In genomic region chr7:143321734-143322133, GRCh38 we compare ENCODE assay signal across 10 cellular contexts. TPM values are rescaled to one million over a fixed set of nuclear protein-coding genes. Genes with fewer than 3 reads are reported as not detected.
DNase-seq lines count a peak whose midpoint lies in the region; ATAC-seq and TF ChIP-seq lines count a peak whose summit lies in the region.
"Had no signal": no experiment of that assay in that cellular context is flagged by ENCODE, and none has a peak within 500 bp of the region (broad histone marks: within the 10 kb centered on the region; RNA-seq: fewer than 3 reads in every experiment).

No MANE protein-coding gene starts in this region.

- H3K27me3 ChIP-seq in left lung = no peaks in the 10 kb centered on the region
- no peaks in the 10 kb centered on the region for H3K27me3 ChIP-seq in Karpas-422 (ENCODE audit: low read length)

- H3K9ac ChIP-seq in Karpas-422 (ENCODE audit: low read length) = no peak overlapping the region

- H2AFZ ChIP-seq in Karpas-422 (ENCODE audit: low read length) = no peak overlapping the region

- peak; percentile 43 for DNase-seq in GM03348 (ENCODE audit: low spot score)
- DNase-seq in left lung = peak in 1 of 2 donors; percentile 57
- DNase-seq in NCI-H1092 (lab: John Stamatoyannopoulos, UW) = no peak
- no peak for DNase-seq in Karpas-422
- DNase-seq: activated effector memory CD4-positive, alpha-beta T cell treated with Interleukin-2 at 50 U/mL for 16 hours; mammary epithelial cell; NCI-H2171 had no signal

- no peak overlapping the region for H3K4me3 ChIP-seq in left lung
- H3K4me3 ChIP-seq in Karpas-422 (ENCODE audit: low read length) = no peak overlapping the region

- no peak overlapping the region for H3K27ac ChIP-seq in left lung
- no peak overlapping the region for H3K27ac ChIP-seq in Karpas-422 (ENCODE audit: low read length)

- TF ChIP-seq CTCF in left lung (IDR thresholded peaks at IDR 0.05) = no peak

- H3K4me1 ChIP-seq in left lung (no peaks in the 10 kb centered on the region), Karpas-422 (ENCODE audit: low read length) (peaks cover 4% of the 10 kb centered on the region)

- no peaks in the 10 kb centered on the region for H4K20me1 ChIP-seq in Karpas-422 (ENCODE audit: insufficient read depth, low read depth, low read length)

- H3K4me2 ChIP-seq in Karpas-422 (ENCODE audit: low read depth, low read length, poor library complexity, severe bottlenecking) = no peak overlapping the region

- no peaks in the 10 kb centered on the region for H3K9me2 ChIP-seq in Karpas-422 (replicated peaks; ENCODE audit: insufficient read depth, low read length)

- intact Hi-C loops in left lung (cut with DNase I) = no loop called here

- H3K9me3 ChIP-seq in left lung = no peaks in the 10 kb centered on the region
- no peaks in the 10 kb centered on the region for H3K9me3 ChIP-seq in Karpas-422 (ENCODE audit: low read length)

- H3K79me2 ChIP-seq in Karpas-422 (ENCODE audit: low read length) = no peaks in the 10 kb centered on the region

- H3K36me3 ChIP-seq in left lung = no peaks in the 10 kb centered on the region
- no peaks in the 10 kb centered on the region for H3K36me3 ChIP-seq in Karpas-422 (ENCODE audit: insufficient read depth, low read length)

- ATAC-seq in SK-N-SH treated with all-trans-retinoic acid at 6 μM for 48 hours (peak; percentile 75), left lung (peak; percentile 73), HG02678 (IDR thresholded peaks at IDR 0.05; ENCODE audit: unreplicated experiment) (no peak)

TF ChIP-seq in SK-N-SH treated with all-trans-retinoic acid at 6 μM for 48 hours, 23 proteins besides CTCF, POLR2A, EP300 and RAD21:
- TF ChIP-seq BACH2 (CRISPR knock-in tag; IDR thresholded peaks at IDR 0.05; ENCODE audit: borderline replicate concordance) = no peak
- TF ChIP-seq TCF4 (CRISPR knock-in tag; IDR thresholded peaks at IDR 0.05; ENCODE audit: borderline replicate concordance) = no peak
- TF ChIP-seq ZNF70 (CRISPR knock-in tag; IDR thresholded peaks at IDR 0.05) = no peak
- no peak for TF ChIP-seq GLIS3 (CRISPR knock-in tag; IDR thresholded peaks at IDR 0.05)
- TF ChIP-seq PATZ1 (CRISPR knock-in tag; IDR thresholded peaks at IDR 0.05; ENCODE audit: borderline replicate concordance) = no peak
- TF ChIP-seq ZFP30 (CRISPR knock-in tag; IDR thresholded peaks at IDR 0.05) = no peak
- no peak for TF ChIP-seq PPARA (CRISPR knock-in tag; IDR thresholded peaks at IDR 0.05; ENCODE audit: borderline replicate concordance)
- TF ChIP-seq POU6F1 (CRISPR knock-in tag; IDR thresholded peaks at IDR 0.05; ENCODE audit: borderline replicate concordance, low read depth) = no peak
- no peak for TF ChIP-seq ESRRG (CRISPR knock-in tag; IDR thresholded peaks at IDR 0.05)
- TF ChIP-seq RARB (CRISPR knock-in tag; IDR thresholded peaks at IDR 0.05) = no peak
- TF ChIP-seq ZNF565 (CRISPR knock-in tag; conservative IDR thresholded peaks at IDR 0.05; ENCODE audit: low read depth) = no peak
- no peak for TF ChIP-seq ZC3H10 (CRISPR knock-in tag; IDR thresholded peaks at IDR 0.05)

RNA-seq across cellular contexts. Expression of gene CLCN1, which starts 5.8 kb away (rescaled TPM):
- under 1 TPM; 0.08 to 0.09 TPM for total RNA-seq in left lung
- not detected in 2 replicates for total RNA-seq in Karpas-422 (2014; rRNA removed; shearing (Covaris generic); ENCODE audit: low replicate concordance)
- total RNA-seq: endothelial cell of umbilical vein had no signal

RNA-seq across cellular contexts. Expression of gene CASP2, which starts 33.6 kb away (rescaled TPM):
- 10 to 100 TPM; 36.3 to 43.0 TPM for total RNA-seq in left lung
- 22.3 and 23.4 TPM in 2 replicates for total RNA-seq in Karpas-422 (2014; rRNA removed; shearing (Covaris generic); ENCODE audit: low replicate concordance)

RNA-seq across cellular contexts. Expression of gene TMEM139, which starts 37.0 kb away (rescaled TPM):
- 10 to 100 TPM; 18.5 to 48.1 TPM for total RNA-seq in left lung
- total RNA-seq in Karpas-422 (2014; rRNA removed; shearing (Covaris generic); ENCODE audit: low replicate concordance) = not detected in 2 replicates
- total RNA-seq: endothelial cell of umbilical vein had no signal

RNA-seq across cellular contexts. Expression of gene FAM131B, which starts 40.8 kb away (rescaled TPM):
- 1 to 10 TPM in 1 of 2 donors, under 1 TPM in 1; 0.60 to 1.6 TPM for total RNA-seq in left lung
- total RNA-seq in Karpas-422 (2014; rRNA removed; shearing (Covaris generic); ENCODE audit: low replicate concordance) = 0.11 TPM in 1 of 2 replicates, not detected in the other

RNA-seq across cellular contexts. Expression of gene GSTK1, which starts 58.5 kb away (rescaled TPM):
- total RNA-seq in left lung = 100 to 1,000 TPM; 124 to 151 TPM
- total RNA-seq in Karpas-422 (2014; rRNA removed; shearing (Covaris generic); ENCODE audit: low replicate concordance) = 156 and 174 TPM in 2 replicates

Comparison
In these comparisons a context has a peak if more than half of its experiments do, and no peak if none do; other contexts are left out.
1. RNA of gene TMEM139, which starts 37.0 kb away (total RNA-seq): 18.5 to 48.1 TPM in left lung; not detected in Karpas-422; every median in the first group is over 10 times any median in the second.